8 cellular contexts compared by ENCODE assay signal in the genomic region with DNA sequence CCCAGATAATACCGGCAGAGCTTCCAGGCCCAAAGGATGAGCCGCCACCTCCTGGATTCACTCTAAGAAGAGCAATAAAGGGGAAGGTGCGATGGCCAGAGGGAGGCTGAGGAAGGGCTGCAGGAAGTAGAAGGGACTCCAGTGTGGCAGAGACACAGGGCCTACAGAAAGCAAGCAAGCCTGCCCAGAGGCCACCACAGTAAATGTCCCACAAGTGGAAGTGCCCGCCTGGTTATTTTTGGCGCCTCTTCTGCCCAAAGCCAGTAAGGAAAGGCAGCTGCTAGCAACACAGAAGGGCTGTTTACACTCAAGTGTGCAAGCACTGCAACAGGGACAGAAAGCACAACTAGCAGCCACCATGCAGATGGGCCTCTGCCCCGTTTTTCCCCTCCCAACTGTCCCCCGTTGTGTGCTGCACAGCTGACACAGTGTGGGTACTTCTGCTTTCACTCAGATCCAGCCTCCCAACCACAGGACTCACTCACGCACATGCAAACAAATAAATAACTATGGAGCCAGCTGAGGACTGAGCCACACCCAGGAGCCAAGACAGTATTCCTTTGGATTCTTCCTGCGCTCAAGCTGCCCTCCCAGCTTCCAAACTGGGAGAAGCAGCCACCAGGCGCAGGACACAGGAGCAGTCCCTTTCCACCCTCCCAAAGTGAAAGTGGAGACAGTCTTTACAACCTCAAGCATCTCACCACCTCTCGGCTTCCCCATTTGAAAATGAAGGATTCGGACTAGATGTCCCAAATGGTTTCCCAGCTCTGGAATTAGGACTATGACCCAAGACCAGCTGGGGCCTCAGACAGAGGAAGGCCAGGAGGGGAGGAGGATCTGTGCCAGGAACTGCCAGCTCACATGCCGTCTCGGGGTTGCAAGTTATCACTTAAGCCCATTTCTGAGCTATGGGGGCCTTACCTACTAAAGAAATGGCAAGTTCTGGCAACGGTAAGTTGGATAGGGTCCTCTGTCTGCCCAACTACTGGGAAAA. TPM values are rescaled to one million over a fixed set of nuclear protein-coding genes. Genes with fewer than 3 reads are reported as not detected.
A peak's percentile ranks its signal among the peaks of the same experiment; 100 is the strongest.
DNase-seq lines count a peak whose midpoint lies in the region; ATAC-seq and TF ChIP-seq lines count a peak whose summit lies in the region.

No MANE protein-coding gene starts in this region.

- TF ChIP-seq EP300 in upper lobe of left lung (IDR thresholded peaks at IDR 0.05), result peak in 1 of 4 donors; percentile 53

- H3K27ac ChIP-seq in RWPE2 (ENCODE audit: poor library complexity, severe bottlenecking), result peak overlapping the region; percentile 99
- peak overlapping the region; percentile 78 for H3K27ac ChIP-seq in cingulate gyrus (ENCODE audit: low read depth, low read length)
- peak overlapping the region; percentile 84 to 98 (median 96) for H3K27ac ChIP-seq in upper lobe of left lung

- peak; percentile 80 for DNase-seq in activated CD4-positive, alpha-beta T cell treated with anti-CD3 and anti-CD28 coated beads for 36 hours
- no peak for DNase-seq in activated CD4-positive, alpha-beta T cell treated with anti-CD3 and anti-CD28 coated beads, Interleukin-2, amount 50 U/mL, for 4 hours
- DNase-seq in RWPE2 (ENCODE audit: low spot score) (no peak), midbrain (lab: John Stamatoyannopoulos, UW) (peak; percentile 70), upper lobe of left lung (peak in 1 of 2 donors; percentile 59), NCI-H510A (lab: John Stamatoyannopoulos, UW) (no peak)

- CTCF ChIA-PET in activated CD4-positive, alpha-beta T cell treated with anti-CD3 and anti-CD28 coated beads for 36 hours (lab: Charles Lee), result interaction anchor here (0.6 to 9.7 kb wide), 15 partner anchors 9 to 196 kb away, joined by 3 to 116 read pairs (median 4); a partner anchor contains a TSS

- H3K4me1 Mint-ChIP-seq in activated CD4-positive, alpha-beta T cell treated with anti-CD3 and anti-CD28 coated beads for 36 hours, result peaks cover 87% of the 10 kb centered on the region

- H3K36me3 Mint-ChIP-seq in activated CD4-positive, alpha-beta T cell treated with anti-CD3 and anti-CD28 coated beads for 36 hours (ENCODE audit: low read depth), result peaks cover 33% of the 10 kb centered on the region

- intact Hi-C loops in activated CD4-positive, alpha-beta T cell treated with anti-CD3 and anti-CD28 coated beads for 36 hours (cut with DNase I, micrococcal nuclease), result loop anchor here (1.0 to 5.0 kb wide), 4 partner anchors 12 to 71 kb away; no protein-coding TSS in a partner anchor

- TF ChIP-seq CTCF in RWPE2 (IDR thresholded peaks at IDR 0.05; ENCODE audit: poor library complexity, severe bottlenecking) (no peak), upper lobe of left lung (IDR thresholded peaks at IDR 0.05) (no peak)

- WGBS in upper lobe of left lung, 2 donors, result 17 to 19% methylated on average over 12 to 15 of the region's 15 CpGs

- H3K27me3 ChIP-seq in RWPE2 (ENCODE audit: insufficient read depth, poor library complexity, severe bottlenecking) (no peaks in the 10 kb centered on the region), upper lobe of left lung (no peaks in the 10 kb centered on the region)

- no peaks in the 10 kb centered on the region for H3K9me3 ChIP-seq in RWPE2 (ENCODE audit: severe bottlenecking)
- no peaks in the 10 kb centered on the region for H3K9me3 ChIP-seq in upper lobe of left lung

- peak in 1 of 4 donors; percentile 11 for TF ChIP-seq POLR2A in upper lobe of left lung (IDR thresholded peaks at IDR 0.05)

- peaks cover 87% of the 10 kb centered on the region for H3K4me1 ChIP-seq in RWPE2 (ENCODE audit: insufficient read depth, poor library complexity, severe bottlenecking)
- peaks cover 93 to 100% (median 96%) of the 10 kb centered on the region in 4 donors for H3K4me1 ChIP-seq in upper lobe of left lung

- H3K9me3 Mint-ChIP-seq in activated CD4-positive, alpha-beta T cell treated with anti-CD3 and anti-CD28 coated beads for 36 hours (ENCODE audit: low read depth), result no peaks in the 10 kb centered on the region

- no peak overlapping the region for H3K4me3 ChIP-seq in RWPE2 (ENCODE audit: severe bottlenecking)
- H3K4me3 ChIP-seq in upper lobe of left lung, result peak overlapping the region in 2 of 4 donors; percentile 13 to 30

- no peaks in the 10 kb centered on the region for H3K27me3 Mint-ChIP-seq in activated CD4-positive, alpha-beta T cell treated with anti-CD3 and anti-CD28 coated beads for 36 hours

- H3K4me3 Mint-ChIP-seq in activated CD4-positive, alpha-beta T cell treated with anti-CD3 and anti-CD28 coated beads for 36 hours, result peak overlapping the region; percentile 84

- POLR2A ChIA-PET in activated CD4-positive, alpha-beta T cell treated with anti-CD3 and anti-CD28 coated beads for 36 hours (lab: Charles Lee), result interaction anchor here (0.6 to 1.8 kb wide), 10 partner anchors 8 to 97 kb away, joined by 3 to 13 read pairs (median 4); a partner anchor contains a TSS

- peaks cover 14% of the 10 kb centered on the region for H3K36me3 ChIP-seq in RWPE2 (ENCODE audit: low read depth)
- no peaks in the 10 kb centered on the region for H3K36me3 ChIP-seq in upper lobe of left lung

- ATAC-seq in activated CD4-positive, alpha-beta T cell treated with anti-CD3 and anti-CD28 coated beads for 36 hours, result peak; percentile 45
- ATAC-seq in HG02798 (IDR thresholded peaks at IDR 0.05; ENCODE audit: poor library complexity, unreplicated experiment), result peak; percentile 52
- peak; percentile 1; the same call in 1 of the 3 replicates for ATAC-seq in RWPE2 (ENCODE audit: low read depth)
- ATAC-seq in upper lobe of left lung (ENCODE audit: low FRiP score in 2 of 2), result peak; percentile 35 to 61

- H3K27ac Mint-ChIP-seq in activated CD4-positive, alpha-beta T cell treated with anti-CD3 and anti-CD28 coated beads for 36 hours, result peak overlapping the region; percentile 94

RNA-seq across cellular contexts. Expression of a gene that starts 40.0 kb away (rescaled TPM):
- total RNA-seq in activated CD4-positive, alpha-beta T cell treated with anti-CD3 and anti-CD28 coated beads for 36 hours, result 10 to 100 TPM; 23.2 to 28.8 TPM
- 10 to 100 TPM in 5 of 6 donors, 1 to 10 TPM in 1; 9.9 to 28.9 (median 15.2) TPM for total RNA-seq in upper lobe of left lung

Comparison
In these comparisons a context has a peak if more than half of its experiments do, and no peak if none do; other contexts are left out.
1. DNase-seq: peak in activated CD4-positive, alpha-beta T cell treated with anti-CD3 and anti-CD28 coated beads for 36 hours (single experiment) and midbrain (single experiment); none in activated CD4-positive, alpha-beta T cell treated with anti-CD3 and anti-CD28 coated beads, Interleukin-2, amount 50 U/mL, for 4 hours (0 of 2), RWPE2 (single experiment) and NCI-H510A (single experiment).
2. ATAC-seq: peak in every context shown above with its lines; median percentile 52 in HG02798; 48 in upper lobe of left lung; 45 in activated CD4-positive, alpha-beta T cell treated with anti-CD3 and anti-CD28 coated beads for 36 hours; 1 in RWPE2.
3. Peak in every context shown above with its lines, with median percentiles within 50 percentile points of each other: H3K27ac ChIP-seq.